8 cellular contexts compared by ENCODE assay signal in the genomic region with DNA sequence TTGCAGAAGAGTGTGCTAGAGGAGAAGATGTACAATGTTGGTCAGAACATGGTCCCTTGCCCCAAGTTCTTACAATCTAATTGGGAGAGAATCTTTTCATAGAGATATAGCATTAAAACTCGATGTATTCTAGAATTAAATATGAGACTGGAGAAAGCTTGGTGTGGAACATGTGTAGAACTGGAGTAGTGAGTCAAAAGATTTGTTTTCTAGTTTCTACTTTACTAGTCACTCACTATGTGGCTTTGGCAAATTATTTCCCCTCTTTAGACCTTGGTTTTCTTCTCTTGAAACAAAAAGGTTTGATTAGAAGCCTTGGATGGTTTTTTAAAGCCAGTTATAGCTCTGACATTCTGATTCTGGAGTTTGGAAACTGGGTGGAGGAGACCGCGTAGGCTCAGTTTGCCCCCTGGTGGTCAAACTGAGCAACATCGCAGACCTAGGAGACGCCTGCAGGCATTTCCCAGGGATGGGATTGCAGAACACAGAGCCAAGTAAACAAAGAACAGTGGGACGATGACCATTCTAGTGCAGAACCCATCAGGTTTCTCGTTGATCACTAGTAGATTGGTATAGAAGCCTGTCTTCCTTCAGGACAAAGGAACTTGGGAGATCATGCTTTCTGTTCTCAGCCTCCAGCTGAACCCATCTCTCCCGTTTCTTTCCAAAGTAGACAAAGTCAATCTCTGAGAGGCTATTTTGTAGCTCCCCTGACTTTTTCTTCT. TPM values are rescaled to one million over a fixed set of nuclear protein-coding genes. Genes with fewer than 3 reads are reported as not detected.
A peak's percentile ranks its signal among the peaks of the same experiment; 100 is the strongest.
DNase-seq lines count a peak whose midpoint lies in the region; ATAC-seq and TF ChIP-seq lines count a peak whose summit lies in the region.

No MANE protein-coding gene starts in this region.

- peaks cover 12% of the 10 kb centered on the region for H3K4me1 Mint-ChIP-seq in activated CD4-positive, alpha-beta T cell treated with anti-CD3 and anti-CD28 coated beads for 36 hours

- H3K27ac ChIP-seq in AG04450 (ENCODE audit: low read depth, low read length) = no peak overlapping the region
- H3K27ac ChIP-seq in epithelial cell of prostate = no peak overlapping the region
- H3K27ac ChIP-seq in muscle layer of colon (ENCODE audit: low read depth, low read length) = peak overlapping the region; percentile 42
- H3K27ac ChIP-seq in aorta (ENCODE audit: low read depth in 1 of 2, low read length in 2 of 2) = no peak overlapping the region

- no peak overlapping the region for H3K9ac ChIP-seq in muscle layer of colon (ENCODE audit: low read length)

- no peaks in the 10 kb centered on the region for H3K36me3 Mint-ChIP-seq in activated CD4-positive, alpha-beta T cell treated with anti-CD3 and anti-CD28 coated beads for 36 hours (ENCODE audit: low read depth)

- intact Hi-C loops in activated CD4-positive, alpha-beta T cell treated with anti-CD3 and anti-CD28 coated beads for 36 hours (cut with DNase I, micrococcal nuclease) = loop anchor here (1.0 to 10.0 kb wide), 2 partner anchors 37 to 755 kb away; a partner anchor contains a TSS
- intact Hi-C loops in aorta (cut with DNase I) = loop anchor here (2.0 to 10.0 kb wide), 3 partner anchors 287 to 485 kb away; no protein-coding TSS in a partner anchor

- H3K4me1 ChIP-seq in muscle layer of colon (ENCODE audit: insufficient read depth, low read length) (no peaks in the 10 kb centered on the region), aorta (ENCODE audit: control insufficient read depth in 1 of 2, insufficient read depth in 2 of 2, low read length in 2 of 2) (no peaks in the 10 kb centered on the region)

- H3K27me3 ChIP-seq in AG04450 (ENCODE audit: control insufficient read depth, insufficient read depth, low read length) = peaks cover 4% of the 10 kb centered on the region
- H3K27me3 ChIP-seq in muscle layer of colon (ENCODE audit: control insufficient read depth in 1 of 2, insufficient read depth in 2 of 2, low read length in 2 of 2) = peaks cover 0 to 4% of the 10 kb centered on the region in 2 donors
- H3K27me3 ChIP-seq in aorta (ENCODE audit: control insufficient read depth in 1 of 2, insufficient read depth in 2 of 2, low read length in 1 of 2) = no peaks in the 10 kb centered on the region

- H3K36me3 ChIP-seq in muscle layer of colon (ENCODE audit: insufficient read depth, low read length) (no peaks in the 10 kb centered on the region), aorta (ENCODE audit: control insufficient read depth in 1 of 2, insufficient read depth in 2 of 2, low read length in 1 of 2) (no peaks in the 10 kb centered on the region)

- no peak overlapping the region for H3K4me3 Mint-ChIP-seq in activated CD4-positive, alpha-beta T cell treated with anti-CD3 and anti-CD28 coated beads for 36 hours

- peak; percentile 44 for DNase-seq in AG04450 (ENCODE audit: low read depth, low spot score)
- DNase-seq in NCI-H2029 treated with DMSO at 0.1 percent for 48 hours (lab: John Stamatoyannopoulos, UW) = peak; percentile 13
- DNase-seq in activated CD4-positive, alpha-beta T cell treated with anti-CD3 and anti-CD28 coated beads for 36 hours = peak; percentile 64
- peak; percentile 12 for DNase-seq in epithelial cell of prostate (ENCODE audit: low read depth, low spot score)
- DNase-seq in aorta = peak in 1 of 2 donors; percentile 67

- CTCF ChIA-PET in AG04450 (lab: Charles Lee) = interaction anchor here (0.6 to 3.4 kb wide), 39 partner anchors 8 to 531 kb away, joined by 3 to 42 read pairs (median 4); a partner anchor contains a TSS
- CTCF ChIA-PET in activated CD4-positive, alpha-beta T cell treated with anti-CD3 and anti-CD28 coated beads for 36 hours (lab: Charles Lee) = interaction anchor here (0.6 to 5.7 kb wide), 22 partner anchors 9 to 353 kb away, joined by 3 to 45 read pairs (median 4); a partner anchor contains a TSS

- no peak overlapping the region for H3K4me3 ChIP-seq in AG04450 (ENCODE audit: low read depth, low read length)
- no peak overlapping the region for H3K4me3 ChIP-seq in muscle layer of colon (ENCODE audit: low read depth in 1 of 2, low read length in 2 of 2)
- H3K4me3 ChIP-seq in aorta (ENCODE audit: low read length in 2 of 2) = no peak overlapping the region

- ATAC-seq in activated CD4-positive, alpha-beta T cell treated with anti-CD3 and anti-CD28 coated beads for 36 hours = peak; percentile 92
- peak; percentile 77 for ATAC-seq in aorta (ENCODE audit: low FRiP score)
- ATAC-seq in GM18868 (IDR thresholded peaks at IDR 0.05; ENCODE audit: unreplicated experiment) = no peak

- H3K9me3 ChIP-seq in AG04450 (ENCODE audit: control insufficient read depth, insufficient read depth, low read length) = no peaks in the 10 kb centered on the region
- H3K9me3 ChIP-seq in muscle layer of colon (ENCODE audit: low read length) = no peaks in the 10 kb centered on the region
- no peaks in the 10 kb centered on the region for H3K9me3 ChIP-seq in aorta (ENCODE audit: control insufficient read depth, low read length)

- peaks cover 26% of the 10 kb centered on the region for H3K27me3 Mint-ChIP-seq in activated CD4-positive, alpha-beta T cell treated with anti-CD3 and anti-CD28 coated beads for 36 hours

- H3K27ac Mint-ChIP-seq in activated CD4-positive, alpha-beta T cell treated with anti-CD3 and anti-CD28 coated beads for 36 hours = no peak overlapping the region

- POLR2A ChIA-PET in AG04450 (lab: Yijun Ruan, JAX) = interaction anchor here (1.0 kb wide), 1 partner anchor 246 kb away, joined by 3 read pairs; a partner anchor contains a TSS
- POLR2A ChIA-PET in activated CD4-positive, alpha-beta T cell treated with anti-CD3 and anti-CD28 coated beads for 36 hours (lab: Charles Lee) = interaction anchor here (0.5 kb wide), 1 partner anchor 589 kb away, joined by 11 read pairs; no protein-coding TSS in a partner anchor

- WGBS in aorta, 2 donors = 18 to 19% methylated on average over 8 of the region's 8 CpGs

- no peaks in the 10 kb centered on the region for H3K9me3 Mint-ChIP-seq in activated CD4-positive, alpha-beta T cell treated with anti-CD3 and anti-CD28 coated beads for 36 hours (ENCODE audit: low read depth)

- TF ChIP-seq CTCF in AG04450 (IDR thresholded peaks at IDR 0.05; ENCODE audit: low read depth, low read length) (peak; percentile 90), GM12874 (IDR thresholded peaks at IDR 0.05; ENCODE audit: insufficient read depth, low read depth, low read length) (peak; percentile 90)

RNA-seq across cellular contexts. Expression of a gene that starts 8.5 kb away (rescaled TPM):
- polyA plus RNA-seq in AG04450 (2011; rRNA removed) (0.88 and 0.91 TPM in 2 replicates), aorta (under 1 TPM in 1 of 2 donors, not detected in 1; 0.23 TPM)
- polyA minus RNA-seq in AG04450 (2011; rRNA and poly(A)+ RNA removed) = 0.37 and 0.39 TPM in 2 replicates
- not detected for total RNA-seq in activated CD4-positive, alpha-beta T cell treated with anti-CD3 and anti-CD28 coated beads for 36 hours
- 10 to 100 TPM in 1 of 2 donors, 1 to 10 TPM in 1; 4.1 to 14.5 TPM for total RNA-seq in aorta

RNA-seq across cellular contexts. Expression of a gene that starts 8.9 kb away (rescaled TPM):
- polyA plus RNA-seq in AG04450 (2011; rRNA removed) = 10.0 and 12.3 TPM in 2 replicates
- polyA minus RNA-seq in AG04450 (2011; rRNA and poly(A)+ RNA removed) = 31.4 and 42.4 TPM in 2 replicates
- 10 to 100 TPM; 15.3 to 16.0 TPM for total RNA-seq in activated CD4-positive, alpha-beta T cell treated with anti-CD3 and anti-CD28 coated beads for 36 hours
- 10 to 100 TPM; 19.8 to 23.6 TPM for total RNA-seq in aorta
- polyA plus RNA-seq in aorta = 1 to 10 TPM; 2.6 to 6.5 TPM

Comparison
In these comparisons a context has a peak if more than half of its experiments do, and no peak if none do; other contexts are left out.
1. RNA of a gene that starts 8.5 kb away (total RNA-seq): 4.1 to 14.5 TPM in aorta; not detected in activated CD4-positive, alpha-beta T cell treated with anti-CD3 and anti-CD28 coated beads for 36 hours; every median in the first group is over 4 times any median in the second.